Comparison of ENCODE assay signal across 8 cellular contexts in genomic region chr6:82270791-82271392, GRCh38. TPM values are rescaled to one million over a fixed set of nuclear protein-coding genes. Genes with fewer than 3 reads are reported as not detected.
DNase-seq lines count a peak whose midpoint lies in the region; ATAC-seq and TF ChIP-seq lines count a peak whose summit lies in the region.

No MANE protein-coding gene starts in this region.

- DNase-seq in COLO829 (ENCODE audit: low spot score) (peak; percentile 52), HuH-7 (ENCODE audit: low spot score) (peak; percentile 32), RWPE2 (ENCODE audit: low spot score) (no peak), fibroblast of gingiva (ENCODE audit: low read depth) (peak; percentile 25), renal cortical epithelial cell (ENCODE audit: low read depth) (peak; percentile 66)
- no peak for DNase-seq in activated T-helper 1 cell treated with anti-CD3 and anti-CD28 coated beads, Interleukin-12 subunit alpha, Interleukin-12 subunit beta, Interleukin-2, Interleukin-4 antibody, amounts not matched to agents 30 ng/mL and 10 ng/mL and 1 ng/mL, durations not matched to agents 14 hours and 24 hours and 36 hours (ENCODE audit: low spot score)
- DNase-seq in activated CD4-positive, alpha-beta T cell treated with anti-CD3 and anti-CD28 coated beads for 1 hour = no peak

- H3K36me3 ChIP-seq in RWPE2 (ENCODE audit: low read depth) = no peaks in the 10 kb centered on the region

- no peaks in the 10 kb centered on the region for H3K9me3 Mint-ChIP-seq in activated T-helper 1 cell treated with anti-CD3 and anti-CD28 coated beads, Interleukin-12 subunit alpha, Interleukin-12 subunit beta, Interleukin-2, Interleukin-4 antibody, amounts not matched to agents 30 ng/mL and 10 ng/mL and 1 ng/mL, durations not matched to agents 14 hours and 24 hours and 36 hours

- intact Hi-C loops in activated T-helper 1 cell treated with anti-CD3 and anti-CD28 coated beads, Interleukin-12 subunit alpha, Interleukin-12 subunit beta, Interleukin-2, Interleukin-4 antibody, amounts not matched to agents 30 ng/mL and 10 ng/mL and 1 ng/mL, durations not matched to agents 14 hours and 24 hours and 36 hours (cut with micrococcal nuclease) = loop anchor here (1.0 to 5.0 kb wide), 5 partner anchors 316 to 1241 kb away; partner anchors contain the start of gene PRSS35

- no peak overlapping the region for H3K27ac Mint-ChIP-seq in activated T-helper 1 cell treated with anti-CD3 and anti-CD28 coated beads, Interleukin-12 subunit alpha, Interleukin-12 subunit beta, Interleukin-2, Interleukin-4 antibody, amounts not matched to agents 30 ng/mL and 10 ng/mL and 1 ng/mL, durations not matched to agents 14 hours and 24 hours and 36 hours

- H3K36me3 Mint-ChIP-seq in activated T-helper 1 cell treated with anti-CD3 and anti-CD28 coated beads, Interleukin-12 subunit alpha, Interleukin-12 subunit beta, Interleukin-2, Interleukin-4 antibody, amounts not matched to agents 30 ng/mL and 10 ng/mL and 1 ng/mL, durations not matched to agents 14 hours and 24 hours and 36 hours (ENCODE audit: low read depth) = no peaks in the 10 kb centered on the region

- H3K4me3 Mint-ChIP-seq in activated T-helper 1 cell treated with anti-CD3 and anti-CD28 coated beads, Interleukin-12 subunit alpha, Interleukin-12 subunit beta, Interleukin-2, Interleukin-4 antibody, amounts not matched to agents 30 ng/mL and 10 ng/mL and 1 ng/mL, durations not matched to agents 14 hours and 24 hours and 36 hours = no peak overlapping the region

- no peaks in the 10 kb centered on the region for H3K9me3 ChIP-seq in RWPE2 (ENCODE audit: severe bottlenecking)

- H3K4me3 ChIP-seq in RWPE2 (ENCODE audit: severe bottlenecking) = no peak overlapping the region

- H3K27ac ChIP-seq in RWPE2 (ENCODE audit: poor library complexity, severe bottlenecking) = no peak overlapping the region

- H3K27me3 ChIP-seq in RWPE2 (ENCODE audit: insufficient read depth, poor library complexity, severe bottlenecking) = no peaks in the 10 kb centered on the region

- no peaks in the 10 kb centered on the region for H3K4me1 Mint-ChIP-seq in activated T-helper 1 cell treated with anti-CD3 and anti-CD28 coated beads, Interleukin-12 subunit alpha, Interleukin-12 subunit beta, Interleukin-2, Interleukin-4 antibody, amounts not matched to agents 30 ng/mL and 10 ng/mL and 1 ng/mL, durations not matched to agents 14 hours and 24 hours and 36 hours (ENCODE audit: low read depth)

- peak; percentile 64 for ATAC-seq in GM18873 (IDR thresholded peaks at IDR 0.05; ENCODE audit: low FRiP score, unreplicated experiment)
- ATAC-seq in RWPE2 (ENCODE audit: low read depth) = no peak

- H3K27me3 Mint-ChIP-seq in activated T-helper 1 cell treated with anti-CD3 and anti-CD28 coated beads, Interleukin-12 subunit alpha, Interleukin-12 subunit beta, Interleukin-2, Interleukin-4 antibody, amounts not matched to agents 30 ng/mL and 10 ng/mL and 1 ng/mL, durations not matched to agents 14 hours and 24 hours and 36 hours (ENCODE audit: insufficient read depth) = peaks cover 11% of the 10 kb centered on the region

- TF ChIP-seq CTCF in RWPE2 (IDR thresholded peaks at IDR 0.05; ENCODE audit: poor library complexity, severe bottlenecking) = peak; percentile 83

- H3K4me1 ChIP-seq in RWPE2 (ENCODE audit: insufficient read depth, poor library complexity, severe bottlenecking) = no peaks in the 10 kb centered on the region

RNA-seq across cellular contexts. Expression of gene IBTK, which starts 23.3 kb away (rescaled TPM):
- total RNA-seq in renal cortical epithelial cell = 56.4 and 81.4 TPM in 2 replicates
- 36.1 and 39.8 TPM in 2 replicates for total RNA-seq in activated T-helper 1 cell treated with anti-CD3 and anti-CD28 coated beads, Interleukin-12 subunit alpha, Interleukin-12 subunit beta, Interleukin-2, Interleukin-4 antibody, amounts not matched to agents 30 ng/mL and 10 ng/mL and 1 ng/mL, durations not matched to agents 14 hours and 24 hours and 36 hours

Comparison
In these comparisons a context has a peak if more than half of its experiments do, and no peak if none do; other contexts are left out.
1. DNase-seq: peak in COLO829 (single experiment), HuH-7 (single experiment), fibroblast of gingiva (single experiment) and renal cortical epithelial cell (single experiment); none in RWPE2 (single experiment), activated T-helper 1 cell treated with anti-CD3 and anti-CD28 coated beads, Interleukin-12 subunit alpha, Interleukin-12 subunit beta, Interleukin-2, Interleukin-4 antibody, amounts not matched to agents 30 ng/mL and 10 ng/mL and 1 ng/mL, durations not matched to agents 14 hours and 24 hours and 36 hours (single experiment) and activated CD4-positive, alpha-beta T cell treated with anti-CD3 and anti-CD28 coated beads for 1 hour (single experiment).